In genomic region chr1:25885602-25886001, GRCh38 we compare ENCODE assay signal across 1 cellular context.
TF ChIP-seq lines count a peak whose summit lies in the region.

No MANE protein-coding gene starts in this region.

TF ChIP-seq in SK-N-SH, 30 proteins besides CTCF, POLR2A, EP300 and RAD21:
- TF ChIP-seq IRF3 (IDR thresholded peaks at IDR 0.05; ENCODE audit: low read depth, low read length) (no peak), ZBTB33 (IDR thresholded peaks at IDR 0.05; ENCODE audit: borderline replicate concordance, low read depth) (no peak), POLR2AphosphoS5 (IDR thresholded peaks at IDR 0.05; ENCODE audit: low read depth, low read length) (no peak), RCOR1 (IDR thresholded peaks at IDR 0.05; ENCODE audit: low read length) (no peak), REST (IDR thresholded peaks at IDR 0.05; ENCODE audit: low read depth, low read length) (no peak), EZH2phosphoT487 (IDR thresholded peaks at IDR 0.05; ENCODE audit: borderline replicate concordance, low read depth) (no peak), MAX (IDR thresholded peaks at IDR 0.05; ENCODE audit: low read depth) (no peak), PBX3 (IDR thresholded peaks at IDR 0.05) (no peak), NRF1 (IDR thresholded peaks at IDR 0.05; ENCODE audit: low read depth, low read length) (no peak), NFIC (IDR thresholded peaks at IDR 0.05; ENCODE audit: borderline replicate concordance) (no peak), RXRA (IDR thresholded peaks at IDR 0.05; ENCODE audit: borderline replicate concordance, low read depth) (no peak), CHD2 (IDR thresholded peaks at IDR 0.05; ENCODE audit: low read length, partially characterized antibody) (no peak), TEAD4 (IDR thresholded peaks at IDR 0.05; ENCODE audit: borderline replicate concordance, insufficient read depth) (no peak), JUND (IDR thresholded peaks at IDR 0.05) (no peak), TCF12 (IDR thresholded peaks at IDR 0.05) (no peak), FOSL2 (IDR thresholded peaks at IDR 0.05; ENCODE audit: borderline replicate concordance, low read depth) (no peak), RFX5 (IDR thresholded peaks at IDR 0.05; ENCODE audit: low read length) (no peak), SMC3 (IDR thresholded peaks at IDR 0.05; ENCODE audit: low read depth, low read length) (no peak)
